Comparison of ENCODE assay signal across 27 cellular contexts in genomic region chr20:55488593-55488992, GRCh38.
DNase-seq lines count a peak whose midpoint lies in the region; ATAC-seq, FAIRE-seq and TF ChIP-seq lines count a peak whose summit lies in the region.
"Had no signal": no experiment of that assay in that cellular context is flagged by ENCODE, and none has a peak within 500 bp of the region (broad histone marks: within the 10 kb centered on the region; RNA-seq: fewer than 3 reads in every experiment).

No MANE protein-coding gene starts in this region.

- H3K36me3 ChIP-seq in kidney epithelial cell (ENCODE audit: control insufficient read depth, insufficient read depth, low read length), result no peaks in the 10 kb centered on the region
- H3K36me3 ChIP-seq: BLaER1 treated with 17β-estradiol and CSF1 and Interleukin-3, amounts not matched to agents 10 nM and 100 nM had no signal

- H3K27me3 ChIP-seq in kidney epithelial cell (ENCODE audit: control insufficient read depth, insufficient read depth, low read length), result no peaks in the 10 kb centered on the region
- H3K27me3 ChIP-seq: BLaER1 treated with 17β-estradiol and CSF1 and Interleukin-3, amounts not matched to agents 10 nM and 100 nM had no signal

- no peak for ATAC-seq in HG03159 (IDR thresholded peaks at IDR 0.05; ENCODE audit: unreplicated experiment)
- ATAC-seq: A549, HCT116, K562, Panc1 had no signal

- peak; percentile 74 for FAIRE-seq in HTR-8/SVneo (lab: Jason Lieb, UNC)
- FAIRE-seq: A549, GM18507, H1, K562 had no signal

- TF ChIP-seq CTCF in kidney epithelial cell (IDR thresholded peaks at IDR 0.05; ENCODE audit: insufficient read depth, low read length, poor library complexity, severe bottlenecking), result no peak

- DNase-seq in HTR-8/SVneo (ENCODE audit: insufficient read length, low spot score) (no peak), astrocyte of the hippocampus (ENCODE audit: low read depth, low spot score) (peak; percentile 11), kidney epithelial cell (ENCODE audit: low read depth) (peak; percentile 37), NCI-H2029 treated with DMSO at 0.1 percent for 48 hours (lab: John Stamatoyannopoulos, UW) (no peak), NCI-H2081 (lab: John Stamatoyannopoulos, UW) (no peak), NCI-H1105 treated with DMSO at 0.1 percent for 48 hours (lab: John Stamatoyannopoulos, UW) (no peak)
- DNase-seq: AML-193; CD4-positive, alpha-beta T cell; DMS53; Kasumi-1; MV-4-11; NCI-H1105; NCI-H146; NCI-H1930; NCI-H446 treated with DMSO at 0.1 percent for 48 hours; NCI-H526 treated with DMSO at 0.1 percent for 48 hours; SIG-M5; SW 1271 had no signal

- no peak overlapping the region for H3K4me3 ChIP-seq in kidney epithelial cell (ENCODE audit: low read depth, low read length)
- H3K4me3 ChIP-seq: A549; BLaER1 treated with 17β-estradiol and CSF1 and Interleukin-3, amounts not matched to agents 10 nM and 100 nM; K562; SK-N-MC had no signal

Comparison
In these comparisons a context has a peak if more than half of its experiments do, and no peak if none do; other contexts are left out.
1. DNase-seq: peak in astrocyte of the hippocampus (single experiment) and kidney epithelial cell (single experiment); none in HTR-8/SVneo (single experiment), NCI-H2029 treated with DMSO at 0.1 percent for 48 hours (single experiment), NCI-H2081 (0 of 2) and NCI-H1105 treated with DMSO at 0.1 percent for 48 hours (single experiment).